Comparison of ENCODE assay signal across 6 cellular contexts in genomic region chr20:19384940-19385339, GRCh38.
"Had no signal": no experiment of that assay in that cellular context is flagged by ENCODE, and none has a peak within 500 bp of the region (broad histone marks: within the 10 kb centered on the region; RNA-seq: fewer than 3 reads in every experiment).

No MANE protein-coding gene starts in this region.

- ATAC-seq: K562 had no signal

- H3K27ac ChIP-seq: HL-60, KMS-11 had no signal

- H3K4me3 ChIP-seq: K562 had no signal

- FAIRE-seq: HTR-8/SVneo, K562 had no signal

- DNase-seq: KBM-7, KG1 had no signal

- H3K9ac ChIP-seq: KMS-11 had no signal

- H3K4me2 ChIP-seq: KMS-11 had no signal
